8 cellular contexts compared by ENCODE assay signal in genomic region chr4:39353478-39354177, GRCh38. TPM values are rescaled to one million over a fixed set of nuclear protein-coding genes. Genes with fewer than 3 reads are reported as not detected.
DNase-seq lines count a peak whose midpoint lies in the region; ATAC-seq and TF ChIP-seq lines count a peak whose summit lies in the region.

No MANE protein-coding gene starts in this region.

- peaks cover 6% of the 10 kb centered on the region; the same call in 1 of the 2 replicates for H3K9me3 ChIP-seq in SK-N-MC (ENCODE audit: low read depth, low read length)
- H3K9me3 ChIP-seq in naive thymus-derived CD4-positive, alpha-beta T cell (ENCODE audit: control insufficient read depth in 2 of 3, low read length in 3 of 3) = no peaks in the 10 kb centered on the region

- no peaks in the 10 kb centered on the region for H3K27me3 ChIP-seq in naive thymus-derived CD4-positive, alpha-beta T cell (ENCODE audit: control insufficient read depth in 2 of 2, insufficient read depth in 2 of 2, low read length in 2 of 2)

- H3K27ac ChIP-seq in SK-N-MC = peak overlapping the region; percentile 88
- peak overlapping the region; percentile 70 for H3K27ac ChIP-seq in naive thymus-derived CD4-positive, alpha-beta T cell (ENCODE audit: low read depth, low read length)

- H3K27me3 Mint-ChIP-seq in endothelial cell (ENCODE audit: unreplicated experiment) = no peaks in the 10 kb centered on the region
- no peaks in the 10 kb centered on the region for H3K27me3 Mint-ChIP-seq in naive thymus-derived CD4-positive, alpha-beta T cell

- TF ChIP-seq POLR2A in GM19099 (IDR thresholded peaks at IDR 0.05; ENCODE audit: extremely low read depth, insufficient read length, low read depth) = peak; percentile 13

- CTCF ChIA-PET in naive thymus-derived CD4-positive, alpha-beta T cell (lab: Charles Lee) = interaction anchor here (1.1 kb wide), 1 partner anchor 13 kb away, joined by 3 read pairs; no protein-coding TSS in a partner anchor

- peak; percentile 87 for ATAC-seq in HG03159 (IDR thresholded peaks at IDR 0.05; ENCODE audit: unreplicated experiment)
- ATAC-seq in naive thymus-derived CD4-positive, alpha-beta T cell = peak; percentile 86

- peak; percentile 14 for DNase-seq in Ammon's horn (ENCODE audit: low spot score)
- peak; percentile 24 for DNase-seq in SK-N-MC (ENCODE audit: low read depth, low spot score)
- no peak for DNase-seq in endothelial cell (ENCODE audit: low spot score)
- peak in 7 of 9 donors; percentile 39 to 71 (median 63) for DNase-seq in naive thymus-derived CD4-positive, alpha-beta T cell
- no peak for DNase-seq in NCI-H82 (lab: John Stamatoyannopoulos, UW)
- no peak for DNase-seq in activated CD8-positive, alpha-beta memory T cell treated with anti-CD3 and anti-CD28 coated beads, Interleukin-2, amount 50 U/mL, for 4 hours

- peaks cover 6% of the 10 kb centered on the region for H3K36me3 Mint-ChIP-seq in endothelial cell (ENCODE audit: low read depth, unreplicated experiment)
- peaks cover 4 to 30% (median 21%) of the 10 kb centered on the region in 5 donors for H3K36me3 Mint-ChIP-seq in naive thymus-derived CD4-positive, alpha-beta T cell

- peak overlapping the region; percentile 71 for H3K4me3 ChIP-seq in SK-N-MC
- H3K4me3 ChIP-seq in naive thymus-derived CD4-positive, alpha-beta T cell (ENCODE audit: low read length) = peak overlapping the region; percentile 48

- POLR2A ChIA-PET in naive thymus-derived CD4-positive, alpha-beta T cell (lab: Charles Lee) = interaction anchor here (1.0 to 8.3 kb wide), 3 partner anchors 8 to 12 kb away, joined by 4 to 51 read pairs (median 4); partner anchors contain the start of gene RFC1

- intact Hi-C loops in naive thymus-derived CD4-positive, alpha-beta T cell (cut with micrococcal nuclease) = loop anchor here (1.0 to 10.0 kb wide), 15 partner anchors 13 to 1669 kb away; partner anchors contain the start of genes LIAS (in 2 of the 2), RFC1 (in 2 of the 2), RPL9 (in 2 of the 2) and WDR19 (in 2 of the 2)

- no peaks in the 10 kb centered on the region for H3K9me3 Mint-ChIP-seq in endothelial cell (ENCODE audit: unreplicated experiment)
- peaks cover 0 to 17% (median 5%) of the 10 kb centered on the region in 11 donors for H3K9me3 Mint-ChIP-seq in naive thymus-derived CD4-positive, alpha-beta T cell

- peak overlapping the region; percentile 90 for H3K27ac Mint-ChIP-seq in endothelial cell (ENCODE audit: unreplicated experiment)
- H3K27ac Mint-ChIP-seq in naive thymus-derived CD4-positive, alpha-beta T cell = peak overlapping the region; percentile 88 to 98 (median 95)

- H3K4me1 ChIP-seq in naive thymus-derived CD4-positive, alpha-beta T cell (ENCODE audit: control insufficient read depth in 2 of 2, insufficient read depth in 2 of 2, low read length in 2 of 2) = peaks cover 17 to 34% of the 10 kb centered on the region in 2 donors

- H3K9ac ChIP-seq in SK-N-MC (ENCODE audit: insufficient read length) = peak overlapping the region; percentile 62

- H3K36me3 ChIP-seq in SK-N-MC (ENCODE audit: insufficient read depth, low read length) = peaks cover 34% of the 10 kb centered on the region
- peaks cover 0 to 17% (median 0%) of the 10 kb centered on the region in 3 experiments for H3K36me3 ChIP-seq in naive thymus-derived CD4-positive, alpha-beta T cell (ENCODE audit: control insufficient read depth in 2 of 3, insufficient read depth in 3 of 3, low read length in 3 of 3)

- H3K4me3 Mint-ChIP-seq in endothelial cell (ENCODE audit: unreplicated experiment) = peak overlapping the region; percentile 33
- peak overlapping the region; percentile 82 to 89 (median 84) for H3K4me3 Mint-ChIP-seq in naive thymus-derived CD4-positive, alpha-beta T cell

- TF ChIP-seq CTCF in endothelial cell (IDR thresholded peaks at IDR 0.05; ENCODE audit: unreplicated experiment) = no peak

- peaks cover 7% of the 10 kb centered on the region for H3K4me1 Mint-ChIP-seq in endothelial cell (ENCODE audit: unreplicated experiment)
- H3K4me1 Mint-ChIP-seq in naive thymus-derived CD4-positive, alpha-beta T cell = peaks cover 20 to 75% (median 59%) of the 10 kb centered on the region in 7 donors

RNA-seq across cellular contexts. Expression of gene RFC1, which starts 12.5 kb away (rescaled TPM):
- total RNA-seq in endothelial cell (ENCODE audit: unreplicated experiment) = 47.5 TPM
- total RNA-seq in naive thymus-derived CD4-positive, alpha-beta T cell = 10 to 100 TPM; 62.4 to 66.4 (median 64.3) TPM
- polyA plus RNA-seq in naive thymus-derived CD4-positive, alpha-beta T cell = 10 to 100 TPM; 33.8 to 56.2 TPM

RNA-seq across cellular contexts. Expression of gene KLB, which starts 53.1 kb away (rescaled TPM):
- total RNA-seq in endothelial cell (ENCODE audit: unreplicated experiment) = not detected
- total RNA-seq in naive thymus-derived CD4-positive, alpha-beta T cell = not detected
- under 1 TPM in 1 of 2 donors, not detected in 1; 0.07 TPM for polyA plus RNA-seq in naive thymus-derived CD4-positive, alpha-beta T cell

Comparison
In these comparisons a context has a peak if more than half of its experiments do, and no peak if none do; other contexts are left out.
1. DNase-seq: peak in Ammon's horn (single experiment), SK-N-MC (single experiment) and naive thymus-derived CD4-positive, alpha-beta T cell (7 of 9); none in endothelial cell (single experiment), NCI-H82 (single experiment) and activated CD8-positive, alpha-beta memory T cell treated with anti-CD3 and anti-CD28 coated beads, Interleukin-2, amount 50 U/mL, for 4 hours (single experiment).